ENCODE assay signal across 20 cellular contexts in genomic region chr10:44873156-44873555, GRCh38. TPM values are rescaled to one million over a fixed set of nuclear protein-coding genes. Genes with fewer than 3 reads are reported as not detected.
"Had no signal": no experiment of that assay in that cellular context is flagged by ENCODE, and none has a peak within 500 bp of the region (broad histone marks: within the 10 kb centered on the region; RNA-seq: fewer than 3 reads in every experiment).

No MANE protein-coding gene starts in this region.

- H3K9me3 ChIP-seq: colonic mucosa, mucosa of descending colon had no signal

- DNase-seq: activated CD4-positive, alpha-beta T cell treated with anti-CD3 and anti-CD28 coated beads, Interleukin-2, amount 50 U/mL, for 4 hours; amniotic stem cell; colonic mucosa; foreskin keratinocyte; hypothalamus; mesenchymal stem cell; mucosa of descending colon; naive B cell; small intestine; stimulated activated CD4-positive, alpha-beta T cell treated with anti-CD3 and anti-CD28 coated beads, Interleukin-15, amount 100 ng/mL, for 24 hours; stimulated activated CD4-positive, alpha-beta T cell treated with anti-CD3 and anti-CD28 coated beads, Interleukin-2, amount 100 ng/mL, for 48 hours; SW 1271; T-helper 2 cell; WERI-Rb-1 had no signal

- H3K36me3 ChIP-seq: colonic mucosa, WERI-Rb-1 had no signal

- ATAC-seq: foreskin keratinocyte, mucosa of descending colon had no signal

- H3K4me3 ChIP-seq: colonic mucosa, mucosa of descending colon had no signal

- H3K27ac ChIP-seq: colonic mucosa, foreskin keratinocyte, WERI-Rb-1 had no signal

- H3K4me1 ChIP-seq: colonic mucosa, foreskin keratinocyte had no signal

- H3K27me3 ChIP-seq: colonic mucosa, foreskin keratinocyte had no signal

RNA-seq across cellular contexts. Expression of gene TMEM72, which starts 38.0 kb away (rescaled TPM):
- total RNA-seq: activated CD8-positive, alpha-beta memory T cell treated with anti-CD3 and anti-CD28 coated beads for 36 hours; activated T-helper 1 cell treated with anti-CD3 and anti-CD28 coated beads, Interleukin-12 subunit alpha, Interleukin-12 subunit beta, Interleukin-2, Interleukin-4 antibody, amounts not matched to agents 30 ng/mL and 10 ng/mL and 1 ng/mL, durations not matched to agents 14 hours and 24 hours and 36 hours; foreskin keratinocyte; kidney epithelial cell; neural crest cell; osteoblast had no signal
- polyA plus RNA-seq: esophagus, foreskin keratinocyte had no signal
